ENCODE assay signal across 8 cellular contexts in the genomic region with DNA sequence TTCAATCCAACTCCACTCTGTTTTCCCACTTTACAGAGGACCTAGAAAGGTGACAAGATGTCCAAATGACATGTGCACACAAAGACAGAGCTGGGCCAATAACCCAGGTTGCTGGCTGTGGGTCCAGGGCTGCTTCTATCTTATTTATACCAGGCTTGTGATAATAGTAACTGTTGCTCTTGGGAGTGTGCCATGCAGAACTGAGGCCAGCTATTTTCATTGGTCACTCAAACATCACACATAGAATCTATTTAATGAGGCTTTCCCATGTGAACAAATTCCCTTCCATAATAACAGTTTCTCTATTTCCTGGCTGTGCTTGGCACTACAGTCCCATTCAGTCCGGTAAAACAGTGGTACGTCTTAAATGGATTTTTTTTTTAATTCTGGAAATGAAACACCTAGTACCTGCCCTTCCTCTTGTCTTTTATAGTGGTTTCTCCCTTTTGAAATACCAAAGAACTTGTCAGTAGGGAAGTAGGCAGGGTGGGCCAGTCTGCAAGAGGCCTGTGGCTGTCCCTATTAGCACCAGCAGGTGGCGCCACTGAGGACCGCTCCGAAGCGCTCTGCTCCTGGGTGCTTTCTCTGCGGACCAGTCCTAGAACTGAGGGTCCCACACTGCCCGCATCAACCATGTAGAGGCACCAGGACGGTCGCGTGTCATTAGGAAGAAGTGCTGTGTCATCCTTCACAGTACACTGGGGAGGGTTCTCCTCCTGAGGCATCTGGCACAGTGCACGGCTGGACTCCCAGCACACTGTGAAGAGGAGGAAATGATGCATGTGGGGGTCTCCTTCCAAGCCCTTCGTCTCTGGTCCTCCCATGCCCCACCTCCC. TPM values are rescaled to one million over a fixed set of nuclear protein-coding genes. Genes with fewer than 3 reads are reported as not detected.
DNase-seq lines count a peak whose midpoint lies in the region; ATAC-seq and TF ChIP-seq lines count a peak whose summit lies in the region.

No MANE protein-coding gene starts in this region.

- DNase-seq in EH (ENCODE audit: low read depth): peak; percentile 48
- peak; percentile 19 to 41 for DNase-seq in SHP77 (lab: John Stamatoyannopoulos, UW)
- peak; percentile 85 for DNase-seq in activated effector memory CD4-positive, alpha-beta T cell treated with anti-CD3 and anti-CD28 coated beads, Interleukin-2, amount 50 U/mL, for 16 hours
- peak; percentile 85 for DNase-seq in glutamatergic neuron
- peak; percentile 84 for DNase-seq in sciatic nerve (ENCODE audit: low spot score)
- no peak for DNase-seq in HPDE6-E6E7 (ENCODE audit: extremely low spot score)

- peaks cover 3% of the 10 kb centered on the region for H3K27me3 Mint-ChIP-seq in glutamatergic neuron (ENCODE audit: unreplicated experiment)

- H3K9me3 Mint-ChIP-seq in glutamatergic neuron (ENCODE audit: unreplicated experiment): peaks cover 12% of the 10 kb centered on the region

- peaks cover 16% of the 10 kb centered on the region for H3K4me1 Mint-ChIP-seq in glutamatergic neuron (ENCODE audit: low read depth, unreplicated experiment)

- no peaks in the 10 kb centered on the region for H3K36me3 Mint-ChIP-seq in glutamatergic neuron (ENCODE audit: unreplicated experiment)

- intact Hi-C loops in sciatic nerve (cut with DNase I): no loop called here

- ATAC-seq in HG02798 (IDR thresholded peaks at IDR 0.05; ENCODE audit: poor library complexity, unreplicated experiment) (peak; percentile 44), sciatic nerve (peak; percentile 66), GM18907 (IDR thresholded peaks at IDR 0.05; ENCODE audit: unreplicated experiment) (no peak)

- TF ChIP-seq CTCF in glutamatergic neuron (IDR thresholded peaks at IDR 0.05; ENCODE audit: partially characterized antibody, unreplicated experiment): peak; percentile 88

- peak overlapping the region; percentile 68 for H3K27ac Mint-ChIP-seq in glutamatergic neuron (ENCODE audit: unreplicated experiment)

- no peak overlapping the region for H3K4me3 Mint-ChIP-seq in glutamatergic neuron (ENCODE audit: unreplicated experiment)

RNA-seq across cellular contexts. Expression of gene GPR161, which starts 52.1 kb away (rescaled TPM):
- total RNA-seq in glutamatergic neuron (ENCODE audit: unreplicated experiment): 69.3 TPM
- 10.7 TPM for total RNA-seq in sciatic nerve
